15 cellular contexts compared by ENCODE assay signal in the genomic region with DNA sequence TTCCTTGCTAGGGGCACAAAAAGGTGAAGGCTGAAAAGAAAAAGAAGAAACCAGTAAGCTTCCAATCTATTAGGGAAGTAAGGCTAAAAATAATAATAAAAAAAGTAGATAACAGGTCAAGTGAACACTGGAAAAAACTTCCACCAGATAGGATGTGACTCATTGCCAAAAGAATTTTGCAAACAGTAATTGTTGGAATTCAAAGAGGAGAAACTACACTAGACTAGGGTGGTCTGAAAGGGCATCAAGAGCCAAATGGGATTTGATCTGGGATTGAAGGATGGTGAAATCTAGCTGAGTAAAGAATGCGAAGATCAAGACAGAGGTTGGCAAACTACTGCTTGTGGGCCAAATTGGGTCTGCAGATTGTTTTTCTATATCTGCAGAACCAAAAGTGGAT. TPM values are rescaled to one million over a fixed set of nuclear protein-coding genes. Genes with fewer than 3 reads are reported as not detected.
A peak's percentile ranks its signal among the peaks of the same experiment; 100 is the strongest.
DNase-seq lines count a peak whose midpoint lies in the region; TF ChIP-seq lines count a peak whose summit lies in the region.
"Had no signal": no experiment of that assay in that cellular context is flagged by ENCODE, and none has a peak within 500 bp of the region (broad histone marks: within the 10 kb centered on the region; RNA-seq: fewer than 3 reads in every experiment).

No MANE protein-coding gene starts in this region.

- H3K9ac ChIP-seq in parathyroid adenoma = no peak overlapping the region

- H3K4me1 ChIP-seq in parathyroid adenoma = no peaks in the 10 kb centered on the region

- H3K4me3 ChIP-seq in fibroblast of mammary gland (ENCODE audit: control insufficient read depth, low read depth, low read length) (no peak overlapping the region), parathyroid adenoma (ENCODE audit: low read depth, low read length) (no peak overlapping the region)
- H3K4me3 ChIP-seq: coronary artery, gastroesophageal sphincter had no signal

- H3K27ac ChIP-seq in parathyroid adenoma = peak overlapping the region; percentile 7
- H3K27ac ChIP-seq: coronary artery had no signal

- no peaks in the 10 kb centered on the region for H3K79me2 ChIP-seq in parathyroid adenoma

- no peak overlapping the region for H3K4me2 ChIP-seq in parathyroid adenoma (ENCODE audit: low read length)

- TF ChIP-seq CTCF in fibroblast of mammary gland (conservative IDR thresholded peaks at IDR 0.05; ENCODE audit: control insufficient read depth, insufficient read depth, low read depth, low read length) = no peak
- no peak for TF ChIP-seq CTCF in parathyroid adenoma (IDR thresholded peaks at IDR 0.05)

- no peak overlapping the region for H2AFZ ChIP-seq in parathyroid adenoma

- peak; percentile 53 for DNase-seq in EH (ENCODE audit: low read depth)
- DNase-seq in RPMI7951 (ENCODE audit: low read depth) = peak; percentile 65
- peak; percentile 34 for DNase-seq in fibroblast of mammary gland (ENCODE audit: low read depth)
- no peak for DNase-seq in activated CD4-positive, CD25-positive, alpha-beta regulatory T cell treated with anti-CD3 and anti-CD28 coated beads, Interleukin-2, amount 50 U/mL, for 72 hours
- no peak for DNase-seq in putamen (ENCODE audit: low spot score)
- DNase-seq in GM19240 (ENCODE audit: insufficient read length, low spot score) = no peak
- no peak for DNase-seq in RKO (ENCODE audit: low spot score)
- DNase-seq: activated naive CD4-positive, alpha-beta T cell treated with anti-CD3 and anti-CD28 coated beads, Interleukin-2, amount 10 ng/mL, durations not matched to agents 7 days and 5 days; CD4-positive, alpha-beta T cell; left colon; NCI-H1436 treated with DMSO at 0.1 percent for 48 hours; nephron progenitor cell had no signal

- no peaks in the 10 kb centered on the region for H3K9me3 ChIP-seq in parathyroid adenoma (ENCODE audit: control insufficient read depth, low read length)
- H3K9me3 ChIP-seq: gastroesophageal sphincter had no signal

- no peaks in the 10 kb centered on the region for H3K36me3 ChIP-seq in parathyroid adenoma (ENCODE audit: control insufficient read depth, insufficient read depth, low read length)
- H3K36me3 ChIP-seq: gastroesophageal sphincter had no signal

- no peaks in the 10 kb centered on the region for H3K27me3 ChIP-seq in parathyroid adenoma (ENCODE audit: control insufficient read depth, insufficient read depth, low read length)
- H3K27me3 ChIP-seq: gastroesophageal sphincter had no signal

RNA-seq across cellular contexts. Expression of a gene that starts 6.0 kb away (rescaled TPM):
- total RNA-seq in RPMI7951 (2014; rRNA removed; shearing (Covaris generic)) = 0.48 and 0.49 TPM in 2 replicates

Comparison
In these comparisons a context has a peak if more than half of its experiments do, and no peak if none do; other contexts are left out.
1. DNase-seq: peak in EH (single experiment), RPMI7951 (single experiment) and fibroblast of mammary gland (single experiment); none in activated CD4-positive, CD25-positive, alpha-beta regulatory T cell treated with anti-CD3 and anti-CD28 coated beads, Interleukin-2, amount 50 U/mL, for 72 hours (single experiment), putamen (single experiment), GM19240 (single experiment) and RKO (single experiment).